16 cellular contexts compared by ENCODE assay signal in genomic region chr1:218481116-218481775, GRCh38.
DNase-seq lines count a peak whose midpoint lies in the region; FAIRE-seq and TF ChIP-seq lines count a peak whose summit lies in the region.
"Had no signal": no experiment of that assay in that cellular context is flagged by ENCODE, and none has a peak within 500 bp of the region (broad histone marks: within the 10 kb centered on the region; RNA-seq: fewer than 3 reads in every experiment).

No MANE protein-coding gene starts in this region.

- H3K27me3 Mint-ChIP-seq in astrocyte (ENCODE audit: low read depth, unreplicated experiment), result no peaks in the 10 kb centered on the region
- H3K27me3 Mint-ChIP-seq: activated CD4-positive, alpha-beta memory T cell treated with anti-CD3 and anti-CD28 coated beads, Interleukin-2, amount 10 ng/mL, durations not matched to agents 7 days and 5 days had no signal

- peak overlapping the region; percentile 81 for H3K9ac ChIP-seq in astrocyte (ENCODE audit: low read length)

- no peak for TF ChIP-seq CTCF in astrocyte (IDR thresholded peaks at IDR 0.05; ENCODE audit: insufficient read depth, low read depth, low read length)
- no peak for TF ChIP-seq CTCF in hepatocyte (IDR thresholded peaks at IDR 0.05; ENCODE audit: poor library complexity)
- no peak for TF ChIP-seq CTCF in stomach (IDR thresholded peaks at IDR 0.05)

- peaks cover 1% of the 10 kb centered on the region for H3K36me3 Mint-ChIP-seq in astrocyte (ENCODE audit: low read depth, unreplicated experiment)

- no peak overlapping the region for H3K4me3 Mint-ChIP-seq in astrocyte (ENCODE audit: unreplicated experiment)
- H3K4me3 Mint-ChIP-seq: activated CD4-positive, alpha-beta memory T cell treated with anti-CD3 and anti-CD28 coated beads, Interleukin-2, amount 10 ng/mL, durations not matched to agents 7 days and 5 days; CD4-positive, alpha-beta T cell had no signal

- H3K9me2 ChIP-seq in hepatocyte (replicated peaks; ENCODE audit: insufficient read depth), result no peaks in the 10 kb centered on the region

- H3K9me3 Mint-ChIP-seq in astrocyte (ENCODE audit: unreplicated experiment), result peaks cover 3% of the 10 kb centered on the region
- H3K9me3 Mint-ChIP-seq: activated CD4-positive, alpha-beta memory T cell treated with anti-CD3 and anti-CD28 coated beads, Interleukin-2, amount 10 ng/mL, durations not matched to agents 7 days and 5 days; CD4-positive, alpha-beta T cell had no signal

- intact Hi-C loops in stomach (cut with DNase I; ENCODE audit: low total_unique reads), result no loop called here

- peaks cover 45% of the 10 kb centered on the region for H3K4me1 Mint-ChIP-seq in astrocyte (ENCODE audit: low read depth, unreplicated experiment)
- H3K4me1 Mint-ChIP-seq: activated CD4-positive, alpha-beta memory T cell treated with anti-CD3 and anti-CD28 coated beads, Interleukin-2, amount 10 ng/mL, durations not matched to agents 7 days and 5 days had no signal

- DNase-seq in HCEC 1CT, result peak; percentile 35
- peak; percentile 77 for DNase-seq in astrocyte (ENCODE audit: low read depth)
- no peak for DNase-seq in hepatocyte (ENCODE audit: low spot score)
- DNase-seq in stomach, result no peak
- no peak for DNase-seq in NOMO-1 (lab: John Stamatoyannopoulos, UW; ENCODE audit: unreplicated experiment in 2 of 2)
- no peak for DNase-seq in T-helper 9 cell
- no peak for DNase-seq in epidermal melanocyte (ENCODE audit: insufficient read length, low spot score)
- DNase-seq: activated CD4-positive, alpha-beta memory T cell treated with anti-CD3 and anti-CD28 coated beads, Interleukin-2, amount 10 ng/mL, durations not matched to agents 7 days and 5 days; CD4-positive, alpha-beta T cell; MM.1S; NCI-H2081 treated with DMSO at 0.1 percent for 48 hours; SHP77; stimulated activated CD4-positive, alpha-beta T cell treated with anti-CD3 and anti-CD28 coated beads, Interleukin-2, amount 100 ng/mL, for 24 hours; thyroid gland had no signal

- TF ChIP-seq EP300 in stomach (IDR thresholded peaks at IDR 0.05), result no peak

- no peaks in the 10 kb centered on the region for H3K79me2 ChIP-seq in astrocyte (ENCODE audit: insufficient read depth, low read length)
- H3K79me2 ChIP-seq in hepatocyte, result no peaks in the 10 kb centered on the region

- peak overlapping the region; percentile 99 for H3K27ac Mint-ChIP-seq in astrocyte (ENCODE audit: unreplicated experiment)
- H3K27ac Mint-ChIP-seq: activated CD4-positive, alpha-beta memory T cell treated with anti-CD3 and anti-CD28 coated beads, Interleukin-2, amount 10 ng/mL, durations not matched to agents 7 days and 5 days; CD4-positive, alpha-beta T cell had no signal

- H3K27me3 ChIP-seq in astrocyte (ENCODE audit: insufficient read depth, low read length) (no peaks in the 10 kb centered on the region), hepatocyte (no peaks in the 10 kb centered on the region), stomach (no peaks in the 10 kb centered on the region)
- H3K27me3 ChIP-seq: thyroid gland had no signal

- FAIRE-seq in astrocyte (lab: Jason Lieb, UNC), result peak; percentile 23
- FAIRE-seq: G401.6, TTC549 had no signal

- H3K27ac ChIP-seq in astrocyte (ENCODE audit: low read depth, low read length), result peak overlapping the region; percentile 97
- H3K27ac ChIP-seq in hepatocyte, result peak overlapping the region; percentile 47
- peak overlapping the region in 4 of 5 donors; percentile 18 to 68 (median 62) for H3K27ac ChIP-seq in stomach
- H3K27ac ChIP-seq: thyroid gland had no signal

- H3K36me3 ChIP-seq in astrocyte (ENCODE audit: insufficient read depth, low read length), result no peaks in the 10 kb centered on the region
- H3K36me3 ChIP-seq in hepatocyte (replicated peaks; ENCODE audit: insufficient read depth, low read depth), result no peaks in the 10 kb centered on the region
- no peaks in the 10 kb centered on the region for H3K36me3 ChIP-seq in stomach
- H3K36me3 ChIP-seq: thyroid gland had no signal

- H3K4me3 ChIP-seq in astrocyte (ENCODE audit: insufficient read depth, low read depth, low read length), result no peak overlapping the region
- H3K4me3 ChIP-seq in hepatocyte, result no peak overlapping the region
- H3K4me3 ChIP-seq in stomach, result no peak overlapping the region
- H3K4me3 ChIP-seq: thyroid gland had no signal

- H2AFZ ChIP-seq in astrocyte (ENCODE audit: low read depth, low read length), result no peak overlapping the region
- H2AFZ ChIP-seq in hepatocyte, result no peak overlapping the region

- H4K20me1 ChIP-seq in astrocyte (ENCODE audit: insufficient read depth, low read length) (no peaks in the 10 kb centered on the region), hepatocyte (ENCODE audit: insufficient read depth, poor library complexity, severe bottlenecking) (no peaks in the 10 kb centered on the region)

- 57% methylated on average over 3 of the region's 3 CpGs for WGBS in hepatocyte (ENCODE audit: low lambda C conversion rate, missing lambda C conversion rate)
- WGBS in stomach, 5 donors, result 47 to 65% (median 51%) methylated on average over 3 of the region's 3 CpGs

- peak overlapping the region; percentile 46 for H3K4me2 ChIP-seq in astrocyte (ENCODE audit: low read length)
- H3K4me2 ChIP-seq in hepatocyte, result no peak overlapping the region

- no peaks in the 10 kb centered on the region for H3K9me3 ChIP-seq in astrocyte (ENCODE audit: insufficient read depth, low read depth, low read length)
- H3K9me3 ChIP-seq in hepatocyte (ENCODE audit: low read depth), result no peaks in the 10 kb centered on the region
- H3K9me3 ChIP-seq in stomach, result no peaks in the 10 kb centered on the region
- H3K9me3 ChIP-seq: thyroid gland had no signal

- H3K4me1 ChIP-seq in astrocyte (ENCODE audit: insufficient read depth, low read length), result peaks cover 34% of the 10 kb centered on the region
- peaks cover 13% of the 10 kb centered on the region for H3K4me1 ChIP-seq in hepatocyte (ENCODE audit: insufficient read depth)
- H3K4me1 ChIP-seq in stomach, result peaks cover 8 to 32% (median 16%) of the 10 kb centered on the region in 4 donors
- H3K4me1 ChIP-seq: thyroid gland had no signal

- TF ChIP-seq POLR2A in stomach (IDR thresholded peaks at IDR 0.05), result no peak

Comparison
In these comparisons a context has a peak if more than half of its experiments do, and no peak if none do; other contexts are left out.
1. DNase-seq: peak in HCEC 1CT (single experiment) and astrocyte (single experiment); none in hepatocyte (single experiment), stomach (single experiment), NOMO-1 (0 of 2), T-helper 9 cell (single experiment) and epidermal melanocyte (single experiment).
2. H3K27ac ChIP-seq: peak in every context shown above with its lines; median percentile 97 in astrocyte; 62 in stomach; 47 in hepatocyte.